ENCODE assay signal across 1 cellular context in genomic region chr3:177211503-177212277, GRCh38.
TF ChIP-seq lines count a peak whose summit lies in the region.

No MANE protein-coding gene starts in this region.

TF ChIP-seq in HepG2, 621 proteins besides CTCF, POLR2A, EP300 and RAD21 (continued from another document and continues in another):
- TF ChIP-seq ZBTB44 (CRISPR knock-in tag; IDR thresholded peaks at IDR 0.05) = no peak
- TF ChIP-seq CREB1 (IDR thresholded peaks at IDR 0.05) = no peak
- TF ChIP-seq CREB1 (CRISPR knock-in tag; IDR thresholded peaks at IDR 0.05) = peak; percentile 61
- no peak for TF ChIP-seq ZNF343 (CRISPR knock-in tag; IDR thresholded peaks at IDR 0.05)
- no peak for TF ChIP-seq FOXP4 (CRISPR knock-in tag; IDR thresholded peaks at IDR 0.05)
- TF ChIP-seq CCDC6 (CRISPR knock-in tag; IDR thresholded peaks at IDR 0.05) = no peak
- TF ChIP-seq ZNF747 (CRISPR knock-in tag; IDR thresholded peaks at IDR 0.05; ENCODE audit: borderline replicate concordance) = no peak
- no peak for TF ChIP-seq ZNF121 (CRISPR knock-in tag; IDR thresholded peaks at IDR 0.05)
- TF ChIP-seq THRA (CRISPR knock-in tag; IDR thresholded peaks at IDR 0.05; ENCODE audit: borderline replicate concordance) = no peak
- peak; percentile 68 for TF ChIP-seq ZNF644 (CRISPR knock-in tag; IDR thresholded peaks at IDR 0.05; ENCODE audit: low read depth)
- TF ChIP-seq KLF11 (CRISPR knock-in tag; IDR thresholded peaks at IDR 0.05) = no peak
- TF ChIP-seq SNAI1 (CRISPR knock-in tag; IDR thresholded peaks at IDR 0.05; ENCODE audit: borderline replicate concordance) = no peak
- no peak for TF ChIP-seq HOXA5 (CRISPR knock-in tag; IDR thresholded peaks at IDR 0.05)
- no peak for TF ChIP-seq RFX5 (IDR thresholded peaks at IDR 0.05; ENCODE audit: low read depth, low read length)
- no peak for TF ChIP-seq ZNF687 (CRISPR knock-in tag; IDR thresholded peaks at IDR 0.05)
- TF ChIP-seq GFI1 (CRISPR knock-in tag; IDR thresholded peaks at IDR 0.05; ENCODE audit: borderline replicate concordance) = no peak
- no peak for TF ChIP-seq KMT2A (CRISPR knock-in tag; IDR thresholded peaks at IDR 0.05)
- TF ChIP-seq FOXC1 (CRISPR knock-in tag; IDR thresholded peaks at IDR 0.05; ENCODE audit: borderline replicate concordance) = no peak
- no peak for TF ChIP-seq ZNF281 (CRISPR knock-in tag; IDR thresholded peaks at IDR 0.05; ENCODE audit: borderline replicate concordance)
- no peak for TF ChIP-seq CSRNP1 (CRISPR knock-in tag; IDR thresholded peaks at IDR 0.05)
- no peak for TF ChIP-seq PREB (CRISPR knock-in tag; IDR thresholded peaks at IDR 0.05)
- TF ChIP-seq MIXL1 (CRISPR knock-in tag; IDR thresholded peaks at IDR 0.05) = no peak
- TF ChIP-seq SMYD3 (CRISPR knock-in tag; IDR thresholded peaks at IDR 0.05) = no peak
- no peak for TF ChIP-seq SRF (IDR thresholded peaks at IDR 0.05; ENCODE audit: low read depth, low read length)
- TF ChIP-seq MIER2 (CRISPR knock-in tag; IDR thresholded peaks at IDR 0.05) = no peak
- no peak for TF ChIP-seq ZNF770 (CRISPR knock-in tag; IDR thresholded peaks at IDR 0.05)
- TF ChIP-seq TBX2 (CRISPR knock-in tag; IDR thresholded peaks at IDR 0.05; ENCODE audit: borderline replicate concordance) = 0 out of 2 replicates have a peak, but pooled peaks have one; percentile 28
- TF ChIP-seq HHEX (CRISPR knock-in tag; IDR thresholded peaks at IDR 0.05) = no peak
- no peak for TF ChIP-seq PCBP2 (optimal IDR thresholded peaks at IDR 0.05; ENCODE audit: low read depth, low read length, poor library complexity, severe bottlenecking)
- no peak for TF ChIP-seq NR2C2 (CRISPR knock-in tag; IDR thresholded peaks at IDR 0.05; ENCODE audit: borderline replicate concordance)
- TF ChIP-seq GMEB2 (CRISPR knock-in tag; IDR thresholded peaks at IDR 0.05; ENCODE audit: low read depth) = no peak
- no peak for TF ChIP-seq NFIB (CRISPR knock-in tag; IDR thresholded peaks at IDR 0.05; ENCODE audit: borderline replicate concordance)
- peak; percentile 18; the same call in 1 of the 2 replicates for TF ChIP-seq TFAP4 (IDR thresholded peaks at IDR 0.05; ENCODE audit: borderline replicate concordance, low read depth)
- no peak for TF ChIP-seq ZNF138 (CRISPR knock-in tag; IDR thresholded peaks at IDR 0.05; ENCODE audit: low read depth)
- no peak for TF ChIP-seq ZNF512B (CRISPR knock-in tag; IDR thresholded peaks at IDR 0.05; ENCODE audit: borderline replicate concordance)
- no peak for TF ChIP-seq ZNF543 (CRISPR knock-in tag; IDR thresholded peaks at IDR 0.05)
- no peak for TF ChIP-seq TCF7 (IDR thresholded peaks at IDR 0.05; ENCODE audit: low read depth)
